ENCODE assay signal across 8 cellular contexts in genomic region chr3:169966086-169966950, GRCh38. TPM values are rescaled to one million over a fixed set of nuclear protein-coding genes. Genes with fewer than 3 reads are reported as not detected.
DNase-seq lines count a peak whose midpoint lies in the region; ATAC-seq and TF ChIP-seq lines count a peak whose summit lies in the region.

Gene SEC62, plus strand, starts transcription at chr3:169966807. Its CDS starts 16 bp downstream, at chr3:169966823.

- TF ChIP-seq CTCF in kidney epithelial cell (IDR thresholded peaks at IDR 0.05; ENCODE audit: insufficient read depth, low read length, poor library complexity, severe bottlenecking): peak; percentile 59

- peak; percentile 89 to 91 for DNase-seq in AML-193 (lab: John Stamatoyannopoulos, UW)
- DNase-seq in NCI-H446 treated with DMSO at 0.1 percent for 48 hours (lab: John Stamatoyannopoulos, UW): peak; percentile 83
- DNase-seq in activated CD4-positive, CD25-positive, alpha-beta regulatory T cell treated with anti-CD3 and anti-CD28 coated beads, Interleukin-2, amount 50 U/mL, for 72 hours: peak; percentile 93
- peak; percentile 93 for DNase-seq in cerebellum (ENCODE audit: low spot score)
- DNase-seq in kidney epithelial cell (ENCODE audit: low read depth): peak; percentile 44
- DNase-seq in stimulated activated CD4-positive, alpha-beta T cell treated with anti-CD3 and anti-CD28 coated beads, Interleukin-15, amount 100 ng/mL, for 48 hours (ENCODE audit: low read depth in 2 of 2): peak; percentile 86 to 92

- H3K27me3 ChIP-seq in kidney epithelial cell (ENCODE audit: control insufficient read depth, insufficient read depth, low read length): no peaks in the 10 kb centered on the region

- peak within 1 kb of the TSS; percentile 84 for H3K4me3 ChIP-seq in kidney epithelial cell (ENCODE audit: low read depth, low read length)

- peak; percentile 92 for ATAC-seq in GM19043 (IDR thresholded peaks at IDR 0.05; ENCODE audit: low read depth, unreplicated experiment)
- peak; percentile 84 for ATAC-seq in HG03378 (IDR thresholded peaks at IDR 0.05; ENCODE audit: unreplicated experiment)

- H3K36me3 ChIP-seq in kidney epithelial cell (ENCODE audit: control insufficient read depth, insufficient read depth, low read length): no peaks in the 10 kb centered on the region

RNA-seq across cellular contexts. Expression of gene SEC62, which starts in this region (rescaled TPM):
- total RNA-seq in cerebellum: 66.9 TPM
- total RNA-seq in kidney epithelial cell: 28.1 and 31.1 TPM in 2 replicates

Comparison
In these comparisons a context has a peak if more than half of its experiments do, and no peak if none do; other contexts are left out.
1. Peak in every context shown above with its lines: DNase-seq, ATAC-seq and H3K4me3 ChIP-seq.